ENCODE assay signal across 8 cellular contexts in genomic region chr22:28817919-28818859, GRCh38. TPM values are rescaled to one million over a fixed set of nuclear protein-coding genes. Genes with fewer than 3 reads are reported as not detected.
DNase-seq lines count a peak whose midpoint lies in the region; ATAC-seq and TF ChIP-seq lines count a peak whose summit lies in the region.

No MANE protein-coding gene starts in this region.

- no peak for DNase-seq in activated CD4-positive, alpha-beta T cell treated with anti-CD3 and anti-CD28 coated beads, Interleukin-2, amount 10 ng/mL, durations not matched to agents 7 days and 5 days
- DNase-seq in activated CD4-positive, alpha-beta T cell treated with anti-CD3 and anti-CD28 coated beads, Interleukin-2, amount 50 U/mL, for 48 hours = no peak
- DNase-seq in kidney tubule cell (ENCODE audit: low spot score) = peak; percentile 47
- DNase-seq in thyroid gland = peak; percentile 92
- no peak for DNase-seq in HPDE6-E6E7 (ENCODE audit: extremely low spot score)

- peak overlapping the region; percentile 18 for H3K4me3 Mint-ChIP-seq in activated CD4-positive, alpha-beta T cell treated with anti-CD3 and anti-CD28 coated beads, Interleukin-2, amount 10 ng/mL, durations not matched to agents 7 days and 5 days
- H3K4me3 Mint-ChIP-seq in T-helper 1 cell treated with Interleukin-12 subunit alpha and Interleukin-12 subunit beta and Interleukin-4 antibody, amounts not matched to agents 30 μg/mL and 1 μg/mL, for 36 hours = peak overlapping the region; percentile 48

- H3K4me1 ChIP-seq in thyroid gland = peaks cover 65 to 76% of the 10 kb centered on the region in 2 donors

- intact Hi-C loops in thyroid gland (cut with DNase I) = no loop called here

- peak in 1 of 2 donors; percentile 56 for TF ChIP-seq POLR2A in thyroid gland (IDR thresholded peaks at IDR 0.05)

- H3K4me3 ChIP-seq in thyroid gland (replicated peaks in 1 of 3) = no peak overlapping the region

- CTCF ChIA-PET in activated CD4-positive, alpha-beta T cell treated with anti-CD3 and anti-CD28 coated beads, Interleukin-2, amount 10 ng/mL, durations not matched to agents 7 days and 5 days (lab: Charles Lee) = interaction anchor here (2.7 to 2.8 kb wide), 2 partner anchors 11 to 16 kb away, joined by 12 to 18 read pairs; no protein-coding TSS in a partner anchor

- no peaks in the 10 kb centered on the region for H3K36me3 ChIP-seq in thyroid gland

- no peaks in the 10 kb centered on the region for H3K27me3 Mint-ChIP-seq in activated CD4-positive, alpha-beta T cell treated with anti-CD3 and anti-CD28 coated beads, Interleukin-2, amount 10 ng/mL, durations not matched to agents 7 days and 5 days
- no peaks in the 10 kb centered on the region for H3K27me3 Mint-ChIP-seq in T-helper 1 cell treated with Interleukin-12 subunit alpha and Interleukin-12 subunit beta and Interleukin-4 antibody, amounts not matched to agents 30 μg/mL and 1 μg/mL, for 36 hours (ENCODE audit: low read depth)

- peak overlapping the region; percentile 76 for H3K27ac Mint-ChIP-seq in activated CD4-positive, alpha-beta T cell treated with anti-CD3 and anti-CD28 coated beads, Interleukin-2, amount 10 ng/mL, durations not matched to agents 7 days and 5 days
- H3K27ac Mint-ChIP-seq in T-helper 1 cell treated with Interleukin-12 subunit alpha and Interleukin-12 subunit beta and Interleukin-4 antibody, amounts not matched to agents 30 μg/mL and 1 μg/mL, for 36 hours = peak overlapping the region; percentile 84

- H3K27me3 ChIP-seq in thyroid gland = no peaks in the 10 kb centered on the region

- no peaks in the 10 kb centered on the region for H3K9me3 Mint-ChIP-seq in activated CD4-positive, alpha-beta T cell treated with anti-CD3 and anti-CD28 coated beads, Interleukin-2, amount 10 ng/mL, durations not matched to agents 7 days and 5 days
- no peaks in the 10 kb centered on the region for H3K9me3 Mint-ChIP-seq in T-helper 1 cell treated with Interleukin-12 subunit alpha and Interleukin-12 subunit beta and Interleukin-4 antibody, amounts not matched to agents 30 μg/mL and 1 μg/mL, for 36 hours

- H3K9me3 ChIP-seq in thyroid gland = no peaks in the 10 kb centered on the region

- H3K27ac ChIP-seq in thyroid gland = peak overlapping the region; percentile 90 to 92 (median 91)

- TF ChIP-seq CTCF in thyroid gland (IDR thresholded peaks at IDR 0.05) = no peak

- H3K36me3 Mint-ChIP-seq in activated CD4-positive, alpha-beta T cell treated with anti-CD3 and anti-CD28 coated beads, Interleukin-2, amount 10 ng/mL, durations not matched to agents 7 days and 5 days (ENCODE audit: low read depth) = peaks cover 69% of the 10 kb centered on the region
- peaks cover 47% of the 10 kb centered on the region for H3K36me3 Mint-ChIP-seq in T-helper 1 cell treated with Interleukin-12 subunit alpha and Interleukin-12 subunit beta and Interleukin-4 antibody, amounts not matched to agents 30 μg/mL and 1 μg/mL, for 36 hours (ENCODE audit: low read depth)

- POLR2A ChIA-PET in activated CD4-positive, alpha-beta T cell treated with anti-CD3 and anti-CD28 coated beads, Interleukin-2, amount 10 ng/mL, durations not matched to agents 7 days and 5 days (lab: Charles Lee) = no interaction called here

- ATAC-seq in GM19035 (IDR thresholded peaks at IDR 0.05; ENCODE audit: unreplicated experiment) (no peak), GM18517 (IDR thresholded peaks at IDR 0.05; ENCODE audit: unreplicated experiment) (no peak)

- 71 to 76% methylated on average over 14 of the region's 14 CpGs for WGBS in thyroid gland, 2 donors

- peaks cover 83% of the 10 kb centered on the region for H3K4me1 Mint-ChIP-seq in activated CD4-positive, alpha-beta T cell treated with anti-CD3 and anti-CD28 coated beads, Interleukin-2, amount 10 ng/mL, durations not matched to agents 7 days and 5 days
- peaks cover 79% of the 10 kb centered on the region for H3K4me1 Mint-ChIP-seq in T-helper 1 cell treated with Interleukin-12 subunit alpha and Interleukin-12 subunit beta and Interleukin-4 antibody, amounts not matched to agents 30 μg/mL and 1 μg/mL, for 36 hours (ENCODE audit: low read depth)

RNA-seq across cellular contexts. Expression of gene XBP1, which starts 17.8 kb away (rescaled TPM):
- total RNA-seq in activated CD4-positive, alpha-beta T cell treated with anti-CD3 and anti-CD28 coated beads, Interleukin-2, amount 10 ng/mL, durations not matched to agents 7 days and 5 days = 100 to 1,000 TPM; 159 to 184 TPM
- total RNA-seq in thyroid gland = 100 to 1,000 TPM; 301 to 513 (median 421) TPM

RNA-seq across cellular contexts. Expression of gene CCDC117, which starts 45.7 kb away (rescaled TPM):
- 10 to 100 TPM; 30.2 to 31.9 TPM for total RNA-seq in activated CD4-positive, alpha-beta T cell treated with anti-CD3 and anti-CD28 coated beads, Interleukin-2, amount 10 ng/mL, durations not matched to agents 7 days and 5 days
- 10 to 100 TPM; 21.2 to 40.2 (median 26.5) TPM for total RNA-seq in thyroid gland

Comparison
In these comparisons a context has a peak if more than half of its experiments do, and no peak if none do; other contexts are left out.
1. DNase-seq: peak in kidney tubule cell (single experiment) and thyroid gland (2 of 2); none in activated CD4-positive, alpha-beta T cell treated with anti-CD3 and anti-CD28 coated beads, Interleukin-2, amount 10 ng/mL, durations not matched to agents 7 days and 5 days (single experiment), activated CD4-positive, alpha-beta T cell treated with anti-CD3 and anti-CD28 coated beads, Interleukin-2, amount 50 U/mL, for 48 hours (0 of 2) and HPDE6-E6E7 (single experiment).